In the genomic region with DNA sequence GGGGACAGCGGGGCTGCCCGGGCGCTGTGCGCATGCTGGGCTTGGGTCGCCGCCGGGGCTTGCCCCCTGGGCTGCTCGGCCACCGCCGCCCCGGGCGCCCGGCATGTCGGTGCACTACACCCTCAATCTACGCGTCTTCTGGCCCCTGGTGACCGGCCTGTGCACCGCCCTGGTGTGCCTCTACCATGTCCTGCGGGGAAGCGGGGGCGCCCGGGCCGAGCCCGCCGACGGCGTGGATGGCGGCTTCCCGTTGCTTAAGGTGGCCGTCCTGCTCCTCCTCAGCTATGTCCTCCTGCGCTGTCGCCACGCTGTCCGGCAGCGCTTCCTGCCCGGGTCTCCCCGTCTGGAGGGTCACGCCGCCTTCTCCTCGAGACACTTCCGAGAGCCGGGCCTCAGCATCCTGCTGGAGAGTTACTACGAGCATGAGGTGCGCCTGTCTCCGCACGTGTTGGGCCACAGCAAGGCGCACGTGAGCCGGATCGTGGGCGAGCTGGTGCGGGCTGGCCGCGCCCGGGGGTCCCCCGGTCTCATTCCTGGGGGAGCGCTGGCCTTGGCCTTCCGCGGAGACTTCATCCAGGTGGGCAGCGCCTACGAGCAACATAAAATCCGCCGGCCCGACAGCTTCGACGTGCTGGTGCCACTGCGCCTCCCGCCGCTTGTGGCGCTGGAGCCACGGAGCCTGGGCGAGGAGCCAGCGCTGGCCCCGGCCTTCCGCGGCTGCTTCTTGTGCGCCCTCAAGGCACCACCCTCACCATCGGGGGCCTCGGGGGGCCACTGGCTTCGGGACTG, we compare ENCODE assay signal across 1 cellular context.
TF ChIP-seq lines count a peak whose summit lies in the region.

No MANE protein-coding gene starts in this region.

TF ChIP-seq in GM12878, 131 proteins besides CTCF, POLR2A, EP300 and RAD21 (continues in another document):
- TF ChIP-seq WRNIP1 (IDR thresholded peaks at IDR 0.05; ENCODE audit: borderline replicate concordance, low read depth, low read length) (no peak), RAD51 (IDR thresholded peaks at IDR 0.05) (no peak), ZNF217 (IDR thresholded peaks at IDR 0.05) (0 out of 2 replicates have a peak, but pooled peaks have one; percentile 0), TARDBP (IDR thresholded peaks at IDR 0.05; ENCODE audit: borderline replicate concordance) (no peak), MXI1 (IDR thresholded peaks at IDR 0.05; ENCODE audit: low read depth, low read length) (no peak; the same call in 1 of the 2 replicates), HDAC6 (IDR thresholded peaks at IDR 0.05; ENCODE audit: unreplicated experiment) (peak; percentile 18), RBBP5 (conservative IDR thresholded peaks at IDR 0.05) (no peak), POLR2AphosphoS5 (IDR thresholded peaks at IDR 0.05; ENCODE audit: low read length) (peak; percentile 45; the same call in 1 of the 2 replicates), BCL11A (IDR thresholded peaks at IDR 0.05; ENCODE audit: low read depth, low read length) (no peak), ESRRA (IDR thresholded peaks at IDR 0.05; ENCODE audit: low read length) (no peak), EGR1 (IDR thresholded peaks at IDR 0.05; ENCODE audit: borderline replicate concordance in 1 of 2, low read depth in 2 of 2, low read length in 2 of 2) (peak in 1 of 2 experiments; percentile 15; a peak in 1 of 3 replicates), HDGF (IDR thresholded peaks at IDR 0.05) (peak; percentile 72), TCF12 (IDR thresholded peaks at IDR 0.05; ENCODE audit: low read depth, low read length) (no peak), CREB1 (IDR thresholded peaks at IDR 0.05; ENCODE audit: low read depth) (no peak), BHLHE40 (IDR thresholded peaks at IDR 0.05; ENCODE audit: borderline replicate concordance in 1 of 2, low read depth in 2 of 2, low read length in 1 of 2) (peak; percentile 90 to 95), DPF2 (IDR thresholded peaks at IDR 0.05) (peak; percentile 59; the same call in 1 of the 2 replicates), ZSCAN29 (IDR thresholded peaks at IDR 0.05) (0 out of 2 replicates have a peak, but pooled peaks have one; percentile 3), MYC (IDR thresholded peaks at IDR 0.05; ENCODE audit: insufficient read depth, insufficient read length, insufficient replicate concordance, low read length, severe bottlenecking) (no peak), IKZF1 (conservative IDR thresholded peaks at IDR 0.05) (peak; percentile 67; the same call in 1 of the 2 replicates)
- TF ChIP-seq, protein P1, sequence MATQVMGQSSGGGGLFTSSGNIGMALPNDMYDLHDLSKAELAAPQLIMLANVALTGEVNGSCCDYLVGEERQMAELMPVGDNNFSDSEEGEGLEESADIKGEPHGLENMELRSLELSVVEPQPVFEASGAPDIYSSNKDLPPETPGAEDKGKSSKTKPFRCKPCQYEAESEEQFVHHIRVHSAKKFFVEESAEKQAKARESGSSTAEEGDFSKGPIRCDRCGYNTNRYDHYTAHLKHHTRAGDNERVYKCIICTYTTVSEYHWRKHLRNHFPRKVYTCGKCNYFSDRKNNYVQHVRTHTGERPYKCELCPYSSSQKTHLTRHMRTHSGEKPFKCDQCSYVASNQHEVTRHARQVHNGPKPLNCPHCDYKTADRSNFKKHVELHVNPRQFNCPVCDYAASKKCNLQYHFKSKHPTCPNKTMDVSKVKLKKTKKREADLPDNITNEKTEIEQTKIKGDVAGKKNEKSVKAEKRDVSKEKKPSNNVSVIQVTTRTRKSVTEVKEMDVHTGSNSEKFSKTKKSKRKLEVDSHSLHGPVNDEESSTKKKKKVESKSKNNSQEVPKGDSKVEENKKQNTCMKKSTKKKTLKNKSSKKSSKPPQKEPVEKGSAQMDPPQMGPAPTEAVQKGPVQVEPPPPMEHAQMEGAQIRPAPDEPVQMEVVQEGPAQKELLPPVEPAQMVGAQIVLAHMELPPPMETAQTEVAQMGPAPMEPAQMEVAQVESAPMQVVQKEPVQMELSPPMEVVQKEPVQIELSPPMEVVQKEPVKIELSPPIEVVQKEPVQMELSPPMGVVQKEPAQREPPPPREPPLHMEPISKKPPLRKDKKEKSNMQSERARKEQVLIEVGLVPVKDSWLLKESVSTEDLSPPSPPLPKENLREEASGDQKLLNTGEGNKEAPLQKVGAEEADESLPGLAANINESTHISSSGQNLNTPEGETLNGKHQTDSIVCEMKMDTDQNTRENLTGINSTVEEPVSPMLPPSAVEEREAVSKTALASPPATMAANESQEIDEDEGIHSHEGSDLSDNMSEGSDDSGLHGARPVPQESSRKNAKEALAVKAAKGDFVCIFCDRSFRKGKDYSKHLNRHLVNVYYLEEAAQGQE (IDR thresholded peaks at IDR 0.05; ENCODE audit: low read depth, low read length): no peak
- TF ChIP-seq, protein P2, sequence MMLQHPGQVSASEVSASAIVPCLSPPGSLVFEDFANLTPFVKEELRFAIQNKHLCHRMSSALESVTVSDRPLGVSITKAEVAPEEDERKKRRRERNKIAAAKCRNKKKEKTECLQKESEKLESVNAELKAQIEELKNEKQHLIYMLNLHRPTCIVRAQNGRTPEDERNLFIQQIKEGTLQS (IDR thresholded peaks at IDR 0.05; ENCODE audit: borderline replicate concordance, extremely low read depth, low read depth, low read length): no peak
- TF ChIP-seq, protein P3, sequence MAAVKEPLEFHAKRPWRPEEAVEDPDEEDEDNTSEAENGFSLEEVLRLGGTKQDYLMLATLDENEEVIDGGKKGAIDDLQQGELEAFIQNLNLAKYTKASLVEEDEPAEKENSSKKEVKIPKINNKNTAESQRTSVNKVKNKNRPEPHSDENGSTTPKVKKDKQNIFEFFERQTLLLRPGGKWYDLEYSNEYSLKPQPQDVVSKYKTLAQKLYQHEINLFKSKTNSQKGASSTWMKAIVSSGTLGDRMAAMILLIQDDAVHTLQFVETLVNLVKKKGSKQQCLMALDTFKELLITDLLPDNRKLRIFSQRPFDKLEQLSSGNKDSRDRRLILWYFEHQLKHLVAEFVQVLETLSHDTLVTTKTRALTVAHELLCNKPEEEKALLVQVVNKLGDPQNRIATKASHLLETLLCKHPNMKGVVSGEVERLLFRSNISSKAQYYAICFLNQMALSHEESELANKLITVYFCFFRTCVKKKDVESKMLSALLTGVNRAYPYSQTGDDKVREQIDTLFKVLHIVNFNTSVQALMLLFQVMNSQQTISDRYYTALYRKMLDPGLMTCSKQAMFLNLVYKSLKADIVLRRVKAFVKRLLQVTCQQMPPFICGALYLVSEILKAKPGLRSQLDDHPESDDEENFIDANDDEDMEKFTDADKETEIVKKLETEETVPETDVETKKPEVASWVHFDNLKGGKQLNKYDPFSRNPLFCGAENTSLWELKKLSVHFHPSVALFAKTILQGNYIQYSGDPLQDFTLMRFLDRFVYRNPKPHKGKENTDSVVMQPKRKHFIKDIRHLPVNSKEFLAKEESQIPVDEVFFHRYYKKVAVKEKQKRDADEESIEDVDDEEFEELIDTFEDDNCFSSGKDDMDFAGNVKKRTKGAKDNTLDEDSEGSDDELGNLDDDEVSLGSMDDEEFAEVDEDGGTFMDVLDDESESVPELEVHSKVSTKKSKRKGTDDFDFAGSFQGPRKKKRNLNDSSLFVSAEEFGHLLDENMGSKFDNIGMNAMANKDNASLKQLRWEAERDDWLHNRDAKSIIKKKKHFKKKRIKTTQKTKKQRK (IDR thresholded peaks at IDR 0.05; ENCODE audit: low read depth, low read length): no peak
- TF ChIP-seq, protein P4, sequence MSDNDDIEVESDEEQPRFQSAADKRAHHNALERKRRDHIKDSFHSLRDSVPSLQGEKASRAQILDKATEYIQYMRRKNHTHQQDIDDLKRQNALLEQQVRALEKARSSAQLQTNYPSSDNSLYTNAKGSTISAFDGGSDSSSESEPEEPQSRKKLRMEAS (IDR thresholded peaks at IDR 0.05; ENCODE audit: low read depth, low read length): peak; percentile 64; the same call in 1 of the 2 replicates
- TF ChIP-seq, protein P5, sequence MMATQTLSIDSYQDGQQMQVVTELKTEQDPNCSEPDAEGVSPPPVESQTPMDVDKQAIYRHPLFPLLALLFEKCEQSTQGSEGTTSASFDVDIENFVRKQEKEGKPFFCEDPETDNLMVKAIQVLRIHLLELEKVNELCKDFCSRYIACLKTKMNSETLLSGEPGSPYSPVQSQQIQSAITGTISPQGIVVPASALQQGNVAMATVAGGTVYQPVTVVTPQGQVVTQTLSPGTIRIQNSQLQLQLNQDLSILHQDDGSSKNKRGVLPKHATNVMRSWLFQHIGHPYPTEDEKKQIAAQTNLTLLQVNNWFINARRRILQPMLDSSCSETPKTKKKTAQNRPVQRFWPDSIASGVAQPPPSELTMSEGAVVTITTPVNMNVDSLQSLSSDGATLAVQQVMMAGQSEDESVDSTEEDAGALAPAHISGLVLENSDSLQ (IDR thresholded peaks at IDR 0.05): no peak
- TF ChIP-seq, protein P6, sequence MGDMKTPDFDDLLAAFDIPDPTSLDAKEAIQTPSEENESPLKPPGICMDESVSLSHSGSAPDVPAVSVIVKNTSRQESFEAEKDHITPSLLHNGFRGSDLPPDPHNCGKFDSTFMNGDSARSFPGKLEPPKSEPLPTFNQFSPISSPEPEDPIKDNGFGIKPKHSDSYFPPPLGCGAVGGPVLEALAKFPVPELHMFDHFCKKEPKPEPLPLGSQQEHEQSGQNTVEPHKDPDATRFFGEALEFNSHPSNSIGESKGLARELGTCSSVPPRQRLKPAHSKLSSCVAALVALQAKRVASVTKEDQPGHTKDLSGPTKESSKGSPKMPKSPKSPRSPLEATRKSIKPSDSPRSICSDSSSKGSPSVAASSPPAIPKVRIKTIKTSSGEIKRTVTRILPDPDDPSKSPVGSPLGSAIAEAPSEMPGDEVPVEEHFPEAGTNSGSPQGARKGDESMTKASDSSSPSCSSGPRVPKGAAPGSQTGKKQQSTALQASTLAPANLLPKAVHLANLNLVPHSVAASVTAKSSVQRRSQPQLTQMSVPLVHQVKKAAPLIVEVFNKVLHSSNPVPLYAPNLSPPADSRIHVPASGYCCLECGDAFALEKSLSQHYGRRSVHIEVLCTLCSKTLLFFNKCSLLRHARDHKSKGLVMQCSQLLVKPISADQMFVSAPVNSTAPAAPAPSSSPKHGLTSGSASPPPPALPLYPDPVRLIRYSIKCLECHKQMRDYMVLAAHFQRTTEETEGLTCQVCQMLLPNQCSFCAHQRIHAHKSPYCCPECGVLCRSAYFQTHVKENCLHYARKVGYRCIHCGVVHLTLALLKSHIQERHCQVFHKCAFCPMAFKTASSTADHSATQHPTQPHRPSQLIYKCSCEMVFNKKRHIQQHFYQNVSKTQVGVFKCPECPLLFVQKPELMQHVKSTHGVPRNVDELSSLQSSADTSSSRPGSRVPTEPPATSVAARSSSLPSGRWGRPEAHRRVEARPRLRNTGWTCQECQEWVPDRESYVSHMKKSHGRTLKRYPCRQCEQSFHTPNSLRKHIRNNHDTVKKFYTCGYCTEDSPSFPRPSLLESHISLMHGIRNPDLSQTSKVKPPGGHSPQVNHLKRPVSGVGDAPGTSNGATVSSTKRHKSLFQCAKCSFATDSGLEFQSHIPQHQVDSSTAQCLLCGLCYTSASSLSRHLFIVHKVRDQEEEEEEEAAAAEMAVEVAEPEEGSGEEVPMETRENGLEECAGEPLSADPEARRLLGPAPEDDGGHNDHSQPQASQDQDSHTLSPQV (IDR thresholded peaks at IDR 0.05): no peak
- TF ChIP-seq, protein P7, sequence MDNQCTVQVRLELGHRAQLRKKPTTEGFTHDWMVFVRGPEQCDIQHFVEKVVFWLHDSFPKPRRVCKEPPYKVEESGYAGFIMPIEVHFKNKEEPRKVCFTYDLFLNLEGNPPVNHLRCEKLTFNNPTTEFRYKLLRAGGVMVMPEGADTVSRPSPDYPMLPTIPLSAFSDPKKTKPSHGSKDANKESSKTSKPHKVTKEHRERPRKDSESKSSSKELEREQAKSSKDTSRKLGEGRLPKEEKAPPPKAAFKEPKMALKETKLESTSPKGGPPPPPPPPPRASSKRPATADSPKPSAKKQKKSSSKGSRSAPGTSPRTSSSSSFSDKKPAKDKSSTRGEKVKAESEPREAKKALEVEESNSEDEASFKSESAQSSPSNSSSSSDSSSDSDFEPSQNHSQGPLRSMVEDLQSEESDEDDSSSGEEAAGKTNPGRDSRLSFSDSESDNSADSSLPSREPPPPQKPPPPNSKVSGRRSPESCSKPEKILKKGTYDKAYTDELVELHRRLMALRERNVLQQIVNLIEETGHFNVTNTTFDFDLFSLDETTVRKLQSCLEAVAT (IDR thresholded peaks at IDR 0.05): peak; percentile 74
- TF ChIP-seq, protein P8, sequence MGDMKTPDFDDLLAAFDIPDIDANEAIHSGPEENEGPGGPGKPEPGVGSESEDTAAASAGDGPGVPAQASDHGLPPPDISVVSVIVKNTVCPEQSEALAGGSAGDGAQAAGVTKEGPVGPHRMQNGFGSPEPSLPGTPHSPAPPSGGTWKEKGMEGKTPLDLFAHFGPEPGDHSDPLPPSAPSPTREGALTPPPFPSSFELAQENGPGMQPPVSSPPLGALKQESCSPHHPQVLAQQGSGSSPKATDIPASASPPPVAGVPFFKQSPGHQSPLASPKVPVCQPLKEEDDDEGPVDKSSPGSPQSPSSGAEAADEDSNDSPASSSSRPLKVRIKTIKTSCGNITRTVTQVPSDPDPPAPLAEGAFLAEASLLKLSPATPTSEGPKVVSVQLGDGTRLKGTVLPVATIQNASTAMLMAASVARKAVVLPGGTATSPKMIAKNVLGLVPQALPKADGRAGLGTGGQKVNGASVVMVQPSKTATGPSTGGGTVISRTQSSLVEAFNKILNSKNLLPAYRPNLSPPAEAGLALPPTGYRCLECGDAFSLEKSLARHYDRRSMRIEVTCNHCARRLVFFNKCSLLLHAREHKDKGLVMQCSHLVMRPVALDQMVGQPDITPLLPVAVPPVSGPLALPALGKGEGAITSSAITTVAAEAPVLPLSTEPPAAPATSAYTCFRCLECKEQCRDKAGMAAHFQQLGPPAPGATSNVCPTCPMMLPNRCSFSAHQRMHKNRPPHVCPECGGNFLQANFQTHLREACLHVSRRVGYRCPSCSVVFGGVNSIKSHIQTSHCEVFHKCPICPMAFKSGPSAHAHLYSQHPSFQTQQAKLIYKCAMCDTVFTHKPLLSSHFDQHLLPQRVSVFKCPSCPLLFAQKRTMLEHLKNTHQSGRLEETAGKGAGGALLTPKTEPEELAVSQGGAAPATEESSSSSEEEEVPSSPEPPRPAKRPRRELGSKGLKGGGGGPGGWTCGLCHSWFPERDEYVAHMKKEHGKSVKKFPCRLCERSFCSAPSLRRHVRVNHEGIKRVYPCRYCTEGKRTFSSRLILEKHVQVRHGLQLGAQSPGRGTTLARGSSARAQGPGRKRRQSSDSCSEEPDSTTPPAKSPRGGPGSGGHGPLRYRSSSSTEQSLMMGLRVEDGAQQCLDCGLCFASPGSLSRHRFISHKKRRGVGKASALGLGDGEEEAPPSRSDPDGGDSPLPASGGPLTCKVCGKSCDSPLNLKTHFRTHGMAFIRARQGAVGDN (IDR thresholded peaks at IDR 0.05): peak; percentile 62; the same call in 1 of the 2 replicates
- TF ChIP-seq, protein P9, sequence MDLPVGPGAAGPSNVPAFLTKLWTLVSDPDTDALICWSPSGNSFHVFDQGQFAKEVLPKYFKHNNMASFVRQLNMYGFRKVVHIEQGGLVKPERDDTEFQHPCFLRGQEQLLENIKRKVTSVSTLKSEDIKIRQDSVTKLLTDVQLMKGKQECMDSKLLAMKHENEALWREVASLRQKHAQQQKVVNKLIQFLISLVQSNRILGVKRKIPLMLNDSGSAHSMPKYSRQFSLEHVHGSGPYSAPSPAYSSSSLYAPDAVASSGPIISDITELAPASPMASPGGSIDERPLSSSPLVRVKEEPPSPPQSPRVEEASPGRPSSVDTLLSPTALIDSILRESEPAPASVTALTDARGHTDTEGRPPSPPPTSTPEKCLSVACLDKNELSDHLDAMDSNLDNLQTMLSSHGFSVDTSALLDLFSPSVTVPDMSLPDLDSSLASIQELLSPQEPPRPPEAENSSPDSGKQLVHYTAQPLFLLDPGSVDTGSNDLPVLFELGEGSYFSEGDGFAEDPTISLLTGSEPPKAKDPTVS (IDR thresholded peaks at IDR 0.05; ENCODE audit: low read depth, low read length): no peak
